In genomic region chr20:47677314-47678129, GRCh38 we compare ENCODE assay signal across 8 cellular contexts.
DNase-seq lines count a peak whose midpoint lies in the region; ATAC-seq and TF ChIP-seq lines count a peak whose summit lies in the region.

No MANE protein-coding gene starts in this region.

- H3K27me3 Mint-ChIP-seq in memory B cell: peaks cover 7% of the 10 kb centered on the region

- TF ChIP-seq CTCF in WERI-Rb-1 (IDR thresholded peaks at IDR 0.05; ENCODE audit: low read depth, low read length): peak; percentile 98

- H3K9me3 ChIP-seq in WERI-Rb-1 (ENCODE audit: severe bottlenecking): no peaks in the 10 kb centered on the region

- H3K27me3 ChIP-seq in WERI-Rb-1 (ENCODE audit: insufficient read depth, low read depth, severe bottlenecking): no peaks in the 10 kb centered on the region

- H3K9me3 Mint-ChIP-seq in memory B cell: no peaks in the 10 kb centered on the region

- no peak overlapping the region for H3K27ac ChIP-seq in WERI-Rb-1

- peaks cover 3% of the 10 kb centered on the region for H3K4me1 Mint-ChIP-seq in memory B cell

- no peaks in the 10 kb centered on the region for H3K36me3 ChIP-seq in WERI-Rb-1

- in situ Hi-C loops in T47D (cut with HindIII; ENCODE audit: low pct_unique_long_range_greater_than_20kb, low sequenced_read_pairs): no loop called here

- DNase-seq in NCI-H187 (lab: John Stamatoyannopoulos, UW) (peak; percentile 37 to 45), NCI-H187 treated with DMSO at 0.1 percent for 48 hours (lab: John Stamatoyannopoulos, UW) (no peak), NCI-H146 treated with DMSO at 0.1 percent for 48 hours (lab: John Stamatoyannopoulos, UW; ENCODE audit: unreplicated experiment) (peak; percentile 48), WERI-Rb-1 (peak; percentile 67), T47D (ENCODE audit: low read depth in 1 of 2, low spot score in 1 of 2) (peak; percentile 73 to 77), memory B cell (ENCODE audit: low spot score in 2 of 2) (peak; percentile 64 to 68), GDM1 (lab: John Stamatoyannopoulos, UW) (no peak)
- DNase-seq in stimulated activated CD8-positive, alpha-beta memory T cell treated with anti-CD3 and anti-CD28 coated beads, Interleukin-7, amount 100 ng/mL, for 24 hours (ENCODE audit: low read depth): peak; percentile 40

- no peak overlapping the region for H3K4me3 Mint-ChIP-seq in memory B cell

- H3K4me3 ChIP-seq in WERI-Rb-1 (ENCODE audit: low read depth, low read length): no peak overlapping the region

- no peak overlapping the region for H3K27ac Mint-ChIP-seq in memory B cell

- ATAC-seq in memory B cell (ENCODE audit: low read depth): peak; percentile 87

- no peaks in the 10 kb centered on the region for H3K36me3 Mint-ChIP-seq in memory B cell

Comparison
In these comparisons a context has a peak if more than half of its experiments do, and no peak if none do; other contexts are left out.
1. DNase-seq: peak in NCI-H187 (2 of 2), NCI-H146 treated with DMSO at 0.1 percent for 48 hours (single experiment), WERI-Rb-1 (single experiment), T47D (2 of 2), memory B cell (2 of 2) and stimulated activated CD8-positive, alpha-beta memory T cell treated with anti-CD3 and anti-CD28 coated beads, Interleukin-7, amount 100 ng/mL, for 24 hours (single experiment); none in NCI-H187 treated with DMSO at 0.1 percent for 48 hours (single experiment) and GDM1 (single experiment).